ENCODE assay signal across 9 cellular contexts in genomic region chr10:77247076-77247561, GRCh38.
DNase-seq lines count a peak whose midpoint lies in the region; ATAC-seq and TF ChIP-seq lines count a peak whose summit lies in the region.
"Had no signal": no experiment of that assay in that cellular context is flagged by ENCODE, and none has a peak within 500 bp of the region (broad histone marks: within the 10 kb centered on the region; RNA-seq: fewer than 3 reads in every experiment).

No MANE protein-coding gene starts in this region.

- H3K36me3 Mint-ChIP-seq in CD14-positive monocyte: peaks cover 0 to 2% of the 10 kb centered on the region in 2 donors
- no peaks in the 10 kb centered on the region for H3K36me3 Mint-ChIP-seq in natural killer cell treated with Interleukin-12 subunit alpha and Interleukin-12 subunit beta and Interleukin-15 and Interleukin-18, amount 100 ng/mL, for 72 hours
- H3K36me3 Mint-ChIP-seq in activated T-cell treated with anti-CD3 and anti-CD28 coated beads, Interleukin-2, amount 50 U/mL, for 4 hours (ENCODE audit: insufficient read depth): no peaks in the 10 kb centered on the region
- H3K36me3 Mint-ChIP-seq: activated naive CD4-positive, alpha-beta T cell treated with anti-CD3 and anti-CD28 coated beads, Interleukin-2, amount 50 U/mL, for 24 hours had no signal

- no peak overlapping the region for H3K4me3 ChIP-seq in suprapubic skin

- 54% methylated on average over 7 of the region's 7 CpGs for WGBS in suprapubic skin

- TF ChIP-seq POLR2A in suprapubic skin (IDR thresholded peaks at IDR 0.05): no peak

- H3K4me1 ChIP-seq in suprapubic skin: peaks cover 8% of the 10 kb centered on the region

- no peaks in the 10 kb centered on the region for H3K27me3 Mint-ChIP-seq in CD14-positive monocyte (ENCODE audit: low read depth in 3 of 3)
- peaks cover 0 to 9% of the 10 kb centered on the region in 2 donors for H3K27me3 Mint-ChIP-seq in natural killer cell treated with Interleukin-12 subunit alpha and Interleukin-12 subunit beta and Interleukin-15 and Interleukin-18, amount 100 ng/mL, for 72 hours
- H3K27me3 Mint-ChIP-seq in activated T-cell treated with anti-CD3 and anti-CD28 coated beads, Interleukin-2, amount 50 U/mL, for 4 hours (ENCODE audit: low read depth): no peaks in the 10 kb centered on the region
- H3K27me3 Mint-ChIP-seq: activated naive CD4-positive, alpha-beta T cell treated with anti-CD3 and anti-CD28 coated beads, Interleukin-2, amount 50 U/mL, for 24 hours had no signal

- intact Hi-C loops in CD14-positive monocyte (cut with micrococcal nuclease): no loop called here

- H3K27ac ChIP-seq in suprapubic skin: no peak overlapping the region

- TF ChIP-seq EP300 in suprapubic skin (IDR thresholded peaks at IDR 0.05): no peak

- H3K27me3 ChIP-seq in suprapubic skin: no peaks in the 10 kb centered on the region

- TF ChIP-seq CTCF in CD14-positive monocyte (IDR thresholded peaks at IDR 0.05) (no peak), suprapubic skin (IDR thresholded peaks at IDR 0.05) (no peak)

- peak; percentile 44 for ATAC-seq in esophagus mucosa
- ATAC-seq in natural killer cell treated with Interleukin-12 subunit alpha and Interleukin-12 subunit beta and Interleukin-15 and Interleukin-18, amount 100 ng/mL, for 72 hours: no peak
- no peak for ATAC-seq in activated T-cell treated with anti-CD3 and anti-CD28 coated beads, Interleukin-2, amount 50 U/mL, for 4 hours

- peaks cover 60% of the 10 kb centered on the region for H3K4me1 Mint-ChIP-seq in CD14-positive monocyte
- H3K4me1 Mint-ChIP-seq in natural killer cell treated with Interleukin-12 subunit alpha and Interleukin-12 subunit beta and Interleukin-15 and Interleukin-18, amount 100 ng/mL, for 72 hours (ENCODE audit: low read depth in 2 of 2): peaks cover 25 to 37% of the 10 kb centered on the region in 2 donors
- no peaks in the 10 kb centered on the region for H3K4me1 Mint-ChIP-seq in activated T-cell treated with anti-CD3 and anti-CD28 coated beads, Interleukin-2, amount 50 U/mL, for 4 hours (ENCODE audit: low read depth)
- H3K4me1 Mint-ChIP-seq: activated naive CD4-positive, alpha-beta T cell treated with anti-CD3 and anti-CD28 coated beads, Interleukin-2, amount 50 U/mL, for 24 hours had no signal

- peak overlapping the region; percentile 87 to 97 (median 93) for H3K27ac Mint-ChIP-seq in CD14-positive monocyte
- peak overlapping the region in 1 of 2 donors; percentile 65 for H3K27ac Mint-ChIP-seq in natural killer cell treated with Interleukin-12 subunit alpha and Interleukin-12 subunit beta and Interleukin-15 and Interleukin-18, amount 100 ng/mL, for 72 hours
- H3K27ac Mint-ChIP-seq: activated naive CD4-positive, alpha-beta T cell treated with anti-CD3 and anti-CD28 coated beads, Interleukin-2, amount 50 U/mL, for 24 hours had no signal

- H3K9me3 ChIP-seq in suprapubic skin: no peaks in the 10 kb centered on the region

- no peaks in the 10 kb centered on the region for H3K36me3 ChIP-seq in suprapubic skin

- H3K4me3 Mint-ChIP-seq in CD14-positive monocyte: peak overlapping the region; percentile 34 to 68
- peak overlapping the region; percentile 31 for H3K4me3 Mint-ChIP-seq in natural killer cell treated with Interleukin-12 subunit alpha and Interleukin-12 subunit beta and Interleukin-15 and Interleukin-18, amount 100 ng/mL, for 72 hours
- H3K4me3 Mint-ChIP-seq in activated T-cell treated with anti-CD3 and anti-CD28 coated beads, Interleukin-2, amount 50 U/mL, for 4 hours: no peak overlapping the region
- H3K4me3 Mint-ChIP-seq: activated naive CD4-positive, alpha-beta T cell treated with anti-CD3 and anti-CD28 coated beads, Interleukin-2, amount 50 U/mL, for 24 hours had no signal

- no peak for DNase-seq in CD14-positive monocyte (ENCODE audit: low spot score)
- peak; percentile 50 to 54 for DNase-seq in NOMO-1 (lab: John Stamatoyannopoulos, UW; ENCODE audit: unreplicated experiment in 2 of 2)
- DNase-seq in natural killer cell treated with Interleukin-12 subunit alpha and Interleukin-12 subunit beta and Interleukin-15 and Interleukin-18, amount 100 ng/mL, for 72 hours (ENCODE audit: low spot score): no peak
- no peak for DNase-seq in activated T-cell treated with anti-CD3 and anti-CD28 coated beads, Interleukin-2, amount 50 U/mL, for 4 hours
- DNase-seq in activated CD4-positive, alpha-beta T cell treated with anti-CD3 and anti-CD28 coated beads for 1 hour: no peak
- no peak for DNase-seq in activated gamma-delta T cell (lab: John Stamatoyannopoulos, UW)
- no peak for DNase-seq in suprapubic skin (ENCODE audit: low spot score in 2 of 2)

- H3K9me3 Mint-ChIP-seq in CD14-positive monocyte: peaks cover 0 to 3% (median 0%) of the 10 kb centered on the region in 7 donors
- no peaks in the 10 kb centered on the region for H3K9me3 Mint-ChIP-seq in natural killer cell treated with Interleukin-12 subunit alpha and Interleukin-12 subunit beta and Interleukin-15 and Interleukin-18, amount 100 ng/mL, for 72 hours
- no peaks in the 10 kb centered on the region for H3K9me3 Mint-ChIP-seq in activated T-cell treated with anti-CD3 and anti-CD28 coated beads, Interleukin-2, amount 50 U/mL, for 4 hours
- H3K9me3 Mint-ChIP-seq: activated naive CD4-positive, alpha-beta T cell treated with anti-CD3 and anti-CD28 coated beads, Interleukin-2, amount 50 U/mL, for 24 hours had no signal

Comparison
In these comparisons a context has a peak if more than half of its experiments do, and no peak if none do; other contexts are left out.
1. DNase-seq: peak in NOMO-1 (2 of 2); none in CD14-positive monocyte (single experiment), natural killer cell treated with Interleukin-12 subunit alpha and Interleukin-12 subunit beta and Interleukin-15 and Interleukin-18, amount 100 ng/mL, for 72 hours (single experiment), activated T-cell treated with anti-CD3 and anti-CD28 coated beads, Interleukin-2, amount 50 U/mL, for 4 hours (single experiment), activated CD4-positive, alpha-beta T cell treated with anti-CD3 and anti-CD28 coated beads for 1 hour (single experiment), activated gamma-delta T cell (single experiment) and suprapubic skin (0 of 2).